23 cellular contexts compared by ENCODE assay signal in the genomic region with DNA sequence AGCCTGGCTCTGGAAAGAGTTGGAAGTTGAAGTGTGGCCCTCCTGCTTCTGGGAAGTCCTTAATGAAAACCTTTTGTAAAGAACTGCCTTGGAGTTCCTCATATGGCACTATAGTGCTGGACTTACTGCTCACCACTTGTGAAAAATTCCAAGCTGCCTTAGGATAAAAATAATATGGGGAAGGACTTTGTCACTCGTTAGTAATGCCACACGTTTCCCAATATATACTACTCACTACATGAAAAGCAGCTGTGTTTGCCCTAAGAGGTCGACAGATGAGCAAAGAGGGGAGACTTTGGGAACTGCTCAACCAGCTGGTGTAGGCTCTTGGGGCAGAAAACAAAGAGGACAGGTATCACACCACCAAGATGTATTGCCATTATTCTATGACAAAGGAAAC. TPM values are rescaled to one million over a fixed set of nuclear protein-coding genes. Genes with fewer than 3 reads are reported as not detected.
"Had no signal": no experiment of that assay in that cellular context is flagged by ENCODE, and none has a peak within 500 bp of the region (broad histone marks: within the 10 kb centered on the region; RNA-seq: fewer than 3 reads in every experiment).

No MANE protein-coding gene starts in this region.

- H3K36me3 ChIP-seq: cardiac muscle cell, esophagus squamous epithelium had no signal

- ATAC-seq: effector memory CD8-positive, alpha-beta T cell; mucosa of descending colon; naive thymus-derived CD4-positive, alpha-beta T cell had no signal

- H3K36me3 Mint-ChIP-seq: activated CD4-positive, alpha-beta memory T cell treated with anti-CD3 and anti-CD28 coated beads for 36 hours; activated naive CD8-positive, alpha-beta T cell; naive thymus-derived CD4-positive, alpha-beta T cell had no signal

- H3K27ac Mint-ChIP-seq: activated B cell treated with CpG ODN at 0.5 μM for 24 hours; activated CD4-positive, alpha-beta memory T cell treated with anti-CD3 and anti-CD28 coated beads for 36 hours; activated naive CD8-positive, alpha-beta T cell; activated T-helper 1 cell treated with anti-CD3 and anti-CD28 coated beads, Interleukin-12 subunit alpha, Interleukin-12 subunit beta, Interleukin-2, Interleukin-4 antibody, amounts not matched to agents 30 ng/mL and 10 ng/mL and 1 ng/mL, durations not matched to agents 14 hours and 24 hours and 36 hours; effector memory CD8-positive, alpha-beta T cell; memory B cell; naive thymus-derived CD4-positive, alpha-beta T cell; T-helper 2 cell treated with Interferon-gamma antibody and Interleukin-4, amounts not matched to agents 5 μg/mL and 100 μg/mL, for 36 hours had no signal

- H3K4me3 ChIP-seq: cardiac muscle cell, esophagus squamous epithelium, mucosa of descending colon had no signal

- H3K9me3 ChIP-seq: esophagus squamous epithelium, mucosa of descending colon had no signal

- H3K27me3 ChIP-seq: cardiac muscle cell, esophagus squamous epithelium had no signal

- H3K4me1 Mint-ChIP-seq: activated B cell treated with CpG ODN at 0.5 μM for 24 hours, memory B cell had no signal

- H3K27ac ChIP-seq: cardiac muscle cell, esophagus squamous epithelium had no signal

- H3K4me3 Mint-ChIP-seq: activated B cell treated with CpG ODN at 0.5 μM for 24 hours; activated CD4-positive, alpha-beta memory T cell treated with anti-CD3 and anti-CD28 coated beads for 36 hours; activated naive CD8-positive, alpha-beta T cell; activated T-helper 1 cell treated with anti-CD3 and anti-CD28 coated beads, Interleukin-12 subunit alpha, Interleukin-12 subunit beta, Interleukin-2, Interleukin-4 antibody, amounts not matched to agents 30 ng/mL and 10 ng/mL and 1 ng/mL, durations not matched to agents 14 hours and 24 hours and 36 hours; effector memory CD8-positive, alpha-beta T cell; memory B cell; naive thymus-derived CD4-positive, alpha-beta T cell; T-helper 2 cell treated with Interferon-gamma antibody and Interleukin-4, amounts not matched to agents 5 μg/mL and 100 μg/mL, for 36 hours had no signal

- H3K9me3 Mint-ChIP-seq: activated B cell treated with CpG ODN at 0.5 μM for 24 hours; activated CD4-positive, alpha-beta memory T cell treated with anti-CD3 and anti-CD28 coated beads for 36 hours; activated T-helper 1 cell treated with anti-CD3 and anti-CD28 coated beads, Interleukin-12 subunit alpha, Interleukin-12 subunit beta, Interleukin-2, Interleukin-4 antibody, amounts not matched to agents 30 ng/mL and 10 ng/mL and 1 ng/mL, durations not matched to agents 14 hours and 24 hours and 36 hours; effector memory CD8-positive, alpha-beta T cell; T-helper 2 cell treated with Interferon-gamma antibody and Interleukin-4, amounts not matched to agents 5 μg/mL and 100 μg/mL, for 36 hours had no signal

- DNase-seq: activated B cell treated with CpG ODN at 0.5 μM for 24 hours; activated CD4-positive, alpha-beta memory T cell treated with anti-CD3 and anti-CD28 coated beads for 36 hours; activated CD4-positive, alpha-beta T cell treated with anti-CD3 and anti-CD28 coated beads for 4 hours; activated gamma-delta T cell treated with Interleukin-2 at 50 U/mL for 16 hours; activated T-cell treated with anti-CD3 and anti-CD28 coated beads for 4 hours; dermis blood vessel endothelial cell; effector memory CD8-positive, alpha-beta T cell; esophagus squamous epithelium; foreskin melanocyte; glutamatergic neuron; hypothalamus; islet precursor cell; mucosa of descending colon; naive thymus-derived CD4-positive, alpha-beta T cell; stimulated activated CD4-positive, alpha-beta T cell treated with anti-CD3 and anti-CD28 coated beads, Interleukin-12 subunit alpha, Interleukin-12 subunit beta, amount 100 ng/mL, for 4 hours; stimulated activated CD4-positive, alpha-beta T cell treated with anti-CD3 and anti-CD28 coated beads, Interleukin-1b, Interleukin-23, amount 100 ng/mL, for 48 hours; stimulated activated CD8-positive, alpha-beta memory T cell treated with anti-CD3 and anti-CD28 coated beads, Interleukin-4, amount 100 ng/mL, for 48 hours; stimulated activated naive CD4-positive, alpha-beta T cell had no signal

RNA-seq across cellular contexts. Expression of gene OPHN1, which starts 11.6 kb away (rescaled TPM):
- polyA plus RNA-seq: naive thymus-derived CD4-positive, alpha-beta T cell had no signal
